ENCODE assay signal across 16 cellular contexts in genomic region chr10:102559764-102560163, GRCh38. TPM values are rescaled to one million over a fixed set of nuclear protein-coding genes. Genes with fewer than 3 reads are reported as not detected.
DNase-seq lines count a peak whose midpoint lies in the region; ATAC-seq and TF ChIP-seq lines count a peak whose summit lies in the region.
"Had no signal": no experiment of that assay in that cellular context is flagged by ENCODE, and none has a peak within 500 bp of the region (broad histone marks: within the 10 kb centered on the region; RNA-seq: fewer than 3 reads in every experiment).

No MANE protein-coding gene starts in this region.

- no peaks in the 10 kb centered on the region for H3K27me3 Mint-ChIP-seq in nephron progenitor cell (ENCODE audit: low read depth, poor library complexity)

- no peak for TF ChIP-seq CTCF in nephron progenitor cell (IDR thresholded peaks at IDR 0.05)
- TF ChIP-seq CTCF in gastrocnemius medialis (IDR thresholded peaks at IDR 0.05 in 4 of 5, conservative IDR thresholded peaks at IDR 0.05 in 1 of 5), result no peak
- no peak for TF ChIP-seq CTCF in breast epithelium (IDR thresholded peaks at IDR 0.05)

- peaks cover 28 to 70% of the 10 kb centered on the region in 2 donors for H3K4me1 ChIP-seq in gastrocnemius medialis
- H3K4me1 ChIP-seq in breast epithelium, result no peaks in the 10 kb centered on the region
- H3K4me1 ChIP-seq: BLaER1 had no signal

- no peak for ATAC-seq in Right ventricle myocardium inferior
- ATAC-seq in gastrocnemius medialis, result peak; percentile 34 to 52
- ATAC-seq in HG03097 (IDR thresholded peaks at IDR 0.05; ENCODE audit: low FRiP score, unreplicated experiment), result no peak
- ATAC-seq: CD8-positive, alpha-beta T cell; GM23338 had no signal

- H3K27ac Mint-ChIP-seq in nephron progenitor cell, result peak overlapping the region; percentile 90
- H3K27ac Mint-ChIP-seq: CD8-positive, alpha-beta T cell; GM23338 had no signal

- H3K9me3 Mint-ChIP-seq in nephron progenitor cell, result no peaks in the 10 kb centered on the region
- H3K9me3 Mint-ChIP-seq: CD8-positive, alpha-beta T cell; GM23338 had no signal

- H3K27ac ChIP-seq in gastrocnemius medialis (peak overlapping the region in 3 of 4 donors; percentile 48 to 87 (median 55)), breast epithelium (no peak overlapping the region)
- H3K27ac ChIP-seq: BLaER1 had no signal

- H3K27me3 ChIP-seq in gastrocnemius medialis, result no peaks in the 10 kb centered on the region
- H3K27me3 ChIP-seq in breast epithelium, result no peaks in the 10 kb centered on the region
- H3K27me3 ChIP-seq: BLaER1 had no signal

- H3K36me3 ChIP-seq in gastrocnemius medialis (no peaks in the 10 kb centered on the region), breast epithelium (no peaks in the 10 kb centered on the region)

- no peak for TF ChIP-seq POLR2A in gastrocnemius medialis (IDR thresholded peaks at IDR 0.05)
- no peak for TF ChIP-seq POLR2A in breast epithelium (IDR thresholded peaks at IDR 0.05)

- H3K4me3 ChIP-seq in gastrocnemius medialis, result no peak overlapping the region
- H3K4me3 ChIP-seq in breast epithelium, result no peak overlapping the region
- H3K4me3 ChIP-seq: BLaER1, GM23338 had no signal

- H3K4me1 Mint-ChIP-seq in nephron progenitor cell, result peaks cover 27% of the 10 kb centered on the region
- H3K4me1 Mint-ChIP-seq: GM23338 had no signal

- intact Hi-C loops in cardiac septum (cut with DNase I) (no loop called here), Right ventricle myocardium inferior (cut with DNase I) (no loop called here), gastrocnemius medialis (cut with DNase I; ENCODE audit: low total_unique reads) (no loop called here), breast epithelium (cut with DNase I; ENCODE audit: low total_unique reads) (no loop called here)

- in situ Hi-C loops in gastrocnemius medialis (cut with MboI; ENCODE audit: low sequenced_read_pairs in 4 of 4), result loop anchor here in 1 of 4 donors (25.0 kb wide), 1 partner anchor 347 kb away; no protein-coding TSS in a partner anchor

- peak; percentile 20 for DNase-seq in cardiac septum (ENCODE audit: low spot score)
- DNase-seq in Right ventricle myocardium inferior (ENCODE audit: missing footprints), result no peak
- no peak for DNase-seq in nephron progenitor cell
- peak; percentile 38 to 40 for DNase-seq in gastrocnemius medialis
- DNase-seq in breast epithelium (ENCODE audit: low spot score in 2 of 2), result no peak
- DNase-seq in SHP77 treated with DMSO at 0.1 percent for 48 hours (lab: John Stamatoyannopoulos, UW), result no peak
- DNase-seq: 8988T; Calu3; CD8-positive, alpha-beta T cell; DMS79 treated with DMSO at 0.1 percent for 48 hours; GF-D8; HCEC 1CT had no signal

- no peak overlapping the region for H3K4me3 Mint-ChIP-seq in nephron progenitor cell
- H3K4me3 Mint-ChIP-seq: CD14-positive monocyte; CD8-positive, alpha-beta T cell; GM23338 had no signal

- H3K9me3 ChIP-seq in gastrocnemius medialis, result no peaks in the 10 kb centered on the region
- H3K9me3 ChIP-seq in breast epithelium, result no peaks in the 10 kb centered on the region
- H3K9me3 ChIP-seq: BLaER1 had no signal

- H3K36me3 Mint-ChIP-seq in nephron progenitor cell (ENCODE audit: low read depth), result peaks cover 25% of the 10 kb centered on the region

RNA-seq across cellular contexts. Expression of gene SUFU, which starts 56.0 kb away (rescaled TPM):
- total RNA-seq in cardiac septum, result 6.1 TPM
- 7.8 TPM for total RNA-seq in Right ventricle myocardium inferior
- total RNA-seq in gastrocnemius medialis, result 10 to 100 TPM in 1 of 4 donors, 1 to 10 TPM in 3; 7.3 to 11.8 (median 7.9) TPM
- total RNA-seq in breast epithelium, result 1 to 10 TPM; 6.2 to 9.1 (median 8.6) TPM

RNA-seq across cellular contexts. Expression of gene ACTR1A, which starts 57.3 kb away (rescaled TPM):
- total RNA-seq in cardiac septum (123 TPM), Right ventricle myocardium inferior (101 TPM), gastrocnemius medialis (100 to 1,000 TPM; 212 to 261 (median 252) TPM), breast epithelium (100 to 1,000 TPM in 1 of 3 donors, 10 to 100 TPM in 2; 84.9 to 110 (median 92.5) TPM)

Comparison
In these comparisons a context has a peak if more than half of its experiments do, and no peak if none do; other contexts are left out.
1. DNase-seq: peak in cardiac septum (single experiment) and gastrocnemius medialis (2 of 2); none in Right ventricle myocardium inferior (single experiment), nephron progenitor cell (single experiment), breast epithelium (0 of 2) and SHP77 treated with DMSO at 0.1 percent for 48 hours (single experiment).
2. ATAC-seq: peak in gastrocnemius medialis (2 of 2); none in Right ventricle myocardium inferior (single experiment) and HG03097 (single experiment).
3. H3K27ac ChIP-seq: peak in gastrocnemius medialis (3 of 4); none in breast epithelium (0 of 2).